19 cellular contexts compared by ENCODE assay signal in the genomic region with DNA sequence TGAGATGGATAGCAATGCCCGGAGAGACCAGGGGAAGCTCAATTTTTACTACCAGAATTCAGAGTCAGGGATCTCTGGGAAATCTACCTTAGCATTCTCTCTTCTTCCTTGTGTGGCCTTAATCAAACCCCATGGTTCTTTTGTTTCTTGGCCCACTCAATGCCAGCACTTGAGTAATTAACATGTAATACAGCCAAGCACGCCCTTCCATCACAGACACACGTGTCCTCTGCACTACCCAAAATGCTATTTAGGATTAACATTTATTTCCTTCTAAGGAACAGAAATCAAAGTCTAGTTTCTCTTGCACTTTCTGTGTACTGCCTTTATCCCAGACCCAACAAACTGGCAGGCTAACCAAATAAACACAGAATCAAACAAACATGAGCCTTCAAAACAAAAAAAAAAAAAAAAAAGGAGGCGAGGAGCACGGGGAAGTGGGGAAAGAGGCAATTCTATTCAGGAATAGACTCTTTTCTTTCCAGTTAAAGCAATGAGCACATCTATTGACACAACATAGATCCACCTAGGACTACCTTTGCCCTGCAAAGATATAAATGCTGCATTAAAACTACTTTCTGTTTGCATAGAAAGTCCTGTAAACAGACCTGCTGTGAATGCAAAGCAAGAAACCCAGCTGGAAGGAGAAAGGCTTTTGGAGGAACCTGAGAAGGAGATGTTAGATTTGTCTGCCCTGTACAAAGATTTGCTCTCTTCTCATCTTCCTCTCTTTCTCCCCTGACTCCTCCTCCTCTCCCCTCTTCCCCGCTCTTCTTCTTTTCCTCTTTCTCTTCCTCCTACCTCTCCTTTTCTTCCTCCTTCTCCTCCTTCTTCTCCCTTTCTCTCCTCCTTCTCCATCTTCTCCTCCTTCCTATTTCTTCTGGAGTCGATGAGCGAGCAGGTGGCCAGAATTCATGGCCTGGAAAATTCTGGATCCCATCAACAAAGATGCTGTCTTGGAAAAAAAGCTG.
"Had no signal": no experiment of that assay in that cellular context is flagged by ENCODE, and none has a peak within 500 bp of the region (broad histone marks: within the 10 kb centered on the region; RNA-seq: fewer than 3 reads in every experiment).

No MANE protein-coding gene starts in this region.

- H3K9me3 ChIP-seq: esophagus squamous epithelium, prostate gland, suprapubic skin, upper lobe of left lung had no signal

- DNase-seq: activated B cell treated with CpG ODN at 0.5 μM for 24 hours; activated CD4-positive, alpha-beta T cell treated with anti-CD3 and anti-CD28 coated beads, Interleukin-2, amount 10 ng/mL, durations not matched to agents 7 days and 5 days; activated CD8-positive, alpha-beta memory T cell treated with anti-CD3 and anti-CD28 coated beads for 24 hours; activated naive CD4-positive, alpha-beta T cell; activated naive CD8-positive, alpha-beta T cell treated with anti-CD3 and anti-CD28 coated beads, Interleukin-2, amount 10 ng/mL, durations not matched to agents 7 days and 5 days; central memory CD4-positive, alpha-beta T cell; cortex of kidney; effector CD8-positive, alpha-beta T cell; esophagus squamous epithelium; hypothalamus; right cardiac atrium; stimulated activated naive CD8-positive, alpha-beta T cell treated with anti-CD3 and anti-CD28 coated beads, Interleukin-15, Interleukin-2, amounts not matched to agents 100 U/mL and 50 U/mL, for 24 hours; T-helper 17 cell; upper lobe of left lung had no signal

- H3K27me3 ChIP-seq: upper lobe of left lung had no signal

- H3K4me3 Mint-ChIP-seq: activated B cell treated with CpG ODN at 0.5 μM for 24 hours; activated CD4-positive, alpha-beta T cell treated with anti-CD3 and anti-CD28 coated beads, Interleukin-2, amount 10 ng/mL, durations not matched to agents 7 days and 5 days; activated naive CD8-positive, alpha-beta T cell treated with anti-CD3 and anti-CD28 coated beads, Interleukin-2, amount 10 ng/mL, durations not matched to agents 7 days and 5 days; activated T-helper 1 cell treated with anti-CD3 and anti-CD28 coated beads, Interleukin-12 subunit alpha, Interleukin-12 subunit beta, Interleukin-2, Interleukin-4 antibody, amounts not matched to agents 30 ng/mL and 10 ng/mL and 1 ng/mL, durations not matched to agents 14 hours and 24 hours and 36 hours; brain; T-helper 17 cell had no signal

- H3K27me3 Mint-ChIP-seq: activated B cell treated with CpG ODN at 0.5 μM for 24 hours; activated CD4-positive, alpha-beta T cell treated with anti-CD3 and anti-CD28 coated beads, Interleukin-2, amount 10 ng/mL, durations not matched to agents 7 days and 5 days had no signal

- H3K4me1 ChIP-seq: esophagus squamous epithelium, prostate gland, suprapubic skin, upper lobe of left lung had no signal

- H3K4me2 ChIP-seq: smooth muscle cell had no signal

- H3K4me3 ChIP-seq: esophagus squamous epithelium, prostate gland, smooth muscle cell, suprapubic skin, upper lobe of left lung had no signal

- H3K27ac ChIP-seq: esophagus squamous epithelium, prostate gland, suprapubic skin, upper lobe of left lung had no signal

- H3K36me3 Mint-ChIP-seq: activated naive CD8-positive, alpha-beta T cell treated with anti-CD3 and anti-CD28 coated beads, Interleukin-2, amount 10 ng/mL, durations not matched to agents 7 days and 5 days; brain had no signal

- ATAC-seq: right cardiac atrium; stimulated activated naive CD8-positive, alpha-beta T cell treated with anti-CD3 and anti-CD28 coated beads, Interleukin-15, Interleukin-2, amounts not matched to agents 100 U/mL and 50 U/mL, for 24 hours; T-helper 17 cell had no signal

- H3K9me3 Mint-ChIP-seq: activated B cell treated with CpG ODN at 0.5 μM for 24 hours; activated CD4-positive, alpha-beta T cell treated with anti-CD3 and anti-CD28 coated beads, Interleukin-2, amount 10 ng/mL, durations not matched to agents 7 days and 5 days; activated naive CD8-positive, alpha-beta T cell treated with anti-CD3 and anti-CD28 coated beads, Interleukin-2, amount 10 ng/mL, durations not matched to agents 7 days and 5 days; activated T-helper 1 cell treated with anti-CD3 and anti-CD28 coated beads, Interleukin-12 subunit alpha, Interleukin-12 subunit beta, Interleukin-2, Interleukin-4 antibody, amounts not matched to agents 30 ng/mL and 10 ng/mL and 1 ng/mL, durations not matched to agents 14 hours and 24 hours and 36 hours; brain had no signal

- H3K36me3 ChIP-seq: esophagus squamous epithelium, prostate gland, suprapubic skin, upper lobe of left lung had no signal

- H3K27ac Mint-ChIP-seq: activated B cell treated with CpG ODN at 0.5 μM for 24 hours; activated CD4-positive, alpha-beta T cell treated with anti-CD3 and anti-CD28 coated beads, Interleukin-2, amount 10 ng/mL, durations not matched to agents 7 days and 5 days; activated naive CD8-positive, alpha-beta T cell treated with anti-CD3 and anti-CD28 coated beads, Interleukin-2, amount 10 ng/mL, durations not matched to agents 7 days and 5 days; activated T-helper 1 cell treated with anti-CD3 and anti-CD28 coated beads, Interleukin-12 subunit alpha, Interleukin-12 subunit beta, Interleukin-2, Interleukin-4 antibody, amounts not matched to agents 30 ng/mL and 10 ng/mL and 1 ng/mL, durations not matched to agents 14 hours and 24 hours and 36 hours; brain; T-helper 17 cell had no signal

- H3K4me1 Mint-ChIP-seq: activated B cell treated with CpG ODN at 0.5 μM for 24 hours; activated CD4-positive, alpha-beta T cell treated with anti-CD3 and anti-CD28 coated beads, Interleukin-2, amount 10 ng/mL, durations not matched to agents 7 days and 5 days; activated naive CD8-positive, alpha-beta T cell treated with anti-CD3 and anti-CD28 coated beads, Interleukin-2, amount 10 ng/mL, durations not matched to agents 7 days and 5 days; brain; T-helper 17 cell had no signal
